In the genomic region with DNA sequence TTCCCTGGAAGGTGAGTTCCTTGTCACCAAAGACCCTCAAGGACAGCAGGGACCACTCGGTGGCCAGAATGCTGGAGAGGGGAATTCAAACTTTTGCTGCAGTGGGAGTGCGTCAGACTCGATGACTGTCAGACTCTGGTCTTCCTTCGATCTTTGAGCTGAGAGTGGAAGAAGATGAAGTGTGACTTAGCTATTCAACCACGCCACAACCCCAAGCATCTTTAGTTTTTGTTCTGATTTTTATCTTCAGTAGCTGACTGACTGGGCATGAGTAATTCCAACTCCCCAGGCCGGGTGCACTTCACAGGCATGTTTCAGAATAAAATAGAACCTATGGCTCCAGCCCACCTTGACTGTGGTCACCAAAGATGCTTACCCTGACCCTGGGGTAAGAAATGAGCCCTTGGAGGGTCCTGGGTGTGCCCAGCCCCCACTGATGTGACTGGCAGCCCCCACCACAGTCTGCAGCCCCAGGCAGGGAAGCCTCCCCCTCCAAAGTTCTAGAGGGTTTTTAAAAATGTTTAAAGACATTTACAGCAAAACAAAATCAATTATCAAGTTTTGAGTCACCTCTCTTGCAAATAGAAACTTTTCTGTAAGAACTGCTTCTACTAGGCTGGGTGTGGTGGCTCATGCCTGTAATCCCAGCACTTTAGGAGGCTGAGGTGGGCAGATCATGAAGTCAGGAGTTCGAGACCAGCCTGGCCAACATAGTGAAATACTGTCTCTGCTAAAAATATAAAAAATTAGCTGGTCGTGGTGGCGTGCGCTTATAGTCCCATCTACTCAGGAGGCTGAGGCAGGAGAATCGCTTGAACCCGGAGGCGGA, we compare ENCODE assay signal across 9 cellular contexts. TPM values are rescaled to one million over a fixed set of nuclear protein-coding genes. Genes with fewer than 3 reads are reported as not detected.
A peak's percentile ranks its signal among the peaks of the same experiment; 100 is the strongest.
DNase-seq lines count a peak whose midpoint lies in the region; ATAC-seq and TF ChIP-seq lines count a peak whose summit lies in the region.
"Had no signal": no experiment of that assay in that cellular context is flagged by ENCODE, and none has a peak within 500 bp of the region (broad histone marks: within the 10 kb centered on the region; RNA-seq: fewer than 3 reads in every experiment).

No MANE protein-coding gene starts in this region.

- H3K9ac ChIP-seq in colonic mucosa (ENCODE audit: low read depth in 2 of 2, low read length in 2 of 2) = no peak overlapping the region

- DNase-seq in iris pigment epithelial cell (ENCODE audit: low read depth) = peak; percentile 89
- DNase-seq in occipital lobe (lab: John Stamatoyannopoulos, UW) = no peak
- no peak for DNase-seq in NCI-H2107 treated with DMSO at 0.1 percent for 48 hours (lab: John Stamatoyannopoulos, UW; ENCODE audit: unreplicated experiment)
- no peak for DNase-seq in NCI-H146 (lab: John Stamatoyannopoulos, UW)
- DNase-seq in colonic mucosa = no peak
- DNase-seq: activated naive CD8-positive, alpha-beta T cell treated with anti-CD3 and anti-CD28 coated beads, Interleukin-2, amount 10 ng/mL, durations not matched to agents 7 days and 5 days had no signal

- H3K27me3 ChIP-seq in ACC112 (ENCODE audit: insufficient read depth, low read length) (no peaks in the 10 kb centered on the region), colonic mucosa (no peaks in the 10 kb centered on the region)

- no peaks in the 10 kb centered on the region for H3K36me3 ChIP-seq in ACC112 (ENCODE audit: insufficient read depth, low read length)
- H3K36me3 ChIP-seq in colonic mucosa = no peaks in the 10 kb centered on the region

- peak; percentile 37 for ATAC-seq in GM21786 (IDR thresholded peaks at IDR 0.05; ENCODE audit: unreplicated experiment)
- ATAC-seq in activated CD4-positive, CD25-positive, alpha-beta regulatory T cell treated with anti-CD3 and anti-CD28 coated beads, Interleukin-2, amount 50 U/mL, for 24 hours = peak; percentile 78 to 87

- intact Hi-C loops in colonic mucosa (cut with DNase I) = no loop called here

- no peaks in the 10 kb centered on the region for H3K79me2 ChIP-seq in ACC112 (ENCODE audit: control insufficient read depth, insufficient read depth, low read length, unreplicated experiment)

- H2AFZ ChIP-seq in ACC112 (ENCODE audit: low read length, unreplicated experiment) = no peak overlapping the region

- no peak for TF ChIP-seq CTCF in colonic mucosa (IDR thresholded peaks at IDR 0.05)

- H3K4me1 ChIP-seq in ACC112 (ENCODE audit: control insufficient read depth, insufficient read depth, low read length, unreplicated experiment) = peaks cover 34% of the 10 kb centered on the region
- no peaks in the 10 kb centered on the region for H3K4me1 ChIP-seq in colonic mucosa

- H3K4me3 ChIP-seq in ACC112 (ENCODE audit: low read depth, low read length) (peak overlapping the region; percentile 11; the same call in 1 of the 2 replicates), colonic mucosa (no peak overlapping the region)

- no peaks in the 10 kb centered on the region for H3K9me3 ChIP-seq in colonic mucosa

- peak overlapping the region; percentile 81 for H3K27ac ChIP-seq in ACC112 (ENCODE audit: low read depth, low read length)
- H3K27ac ChIP-seq in colonic mucosa = no peak overlapping the region

RNA-seq across cellular contexts. Expression of gene YWHAQ, which starts 24.9 kb away (rescaled TPM):
- 535 TPM for total RNA-seq in occipital lobe
- 100 to 1,000 TPM; 246 to 299 TPM for total RNA-seq in colonic mucosa
